In the genomic region with DNA sequence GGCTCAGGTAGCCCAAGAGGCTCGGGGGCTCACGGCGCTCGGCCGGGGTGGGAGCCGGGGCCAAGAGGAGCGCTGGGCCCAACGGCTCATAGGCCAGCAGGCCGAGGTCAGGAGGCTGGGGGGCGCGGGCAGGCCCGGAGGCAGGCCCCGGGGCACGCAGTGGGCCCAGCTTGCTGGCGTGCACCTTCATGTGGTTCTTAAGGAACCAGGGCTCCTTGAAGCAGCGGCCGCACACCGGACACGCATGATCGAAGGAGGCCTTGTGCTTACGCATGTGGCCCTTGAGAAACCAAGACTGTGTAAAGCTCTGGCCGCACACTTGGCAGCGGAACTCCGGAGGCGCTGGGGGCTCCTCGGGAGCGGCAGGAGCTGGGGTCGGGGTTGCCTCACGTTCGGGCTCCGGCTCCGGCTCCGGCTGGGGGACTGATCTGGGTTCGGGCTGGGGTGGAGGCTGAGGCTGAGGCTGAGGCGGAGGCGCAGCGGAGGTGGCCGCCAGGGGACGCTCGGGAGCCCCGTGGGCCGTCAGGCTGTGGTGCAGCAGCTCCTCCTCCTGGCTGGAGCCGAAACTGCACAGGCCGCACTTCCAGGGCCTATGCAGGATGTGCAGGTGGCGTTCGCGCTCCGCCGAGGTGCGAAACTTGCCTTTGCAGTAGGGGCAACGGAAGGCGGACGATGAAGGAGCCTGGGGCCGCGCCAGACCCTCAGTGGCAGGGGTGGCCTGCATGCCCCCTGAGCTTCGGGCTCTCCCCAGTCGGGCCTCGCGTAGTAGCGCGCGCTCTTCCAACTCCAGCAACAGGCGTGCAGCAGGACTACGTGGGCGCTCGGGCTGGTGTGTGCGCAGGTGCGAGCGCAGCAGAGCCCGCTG, we compare ENCODE assay signal across 1 cellular context.
TF ChIP-seq lines count a peak whose summit lies in the region.

No MANE protein-coding gene starts in this region.

TF ChIP-seq in HepG2, 621 proteins besides CTCF, POLR2A, EP300 and RAD21 (continued from another document and continues in another):
- TF ChIP-seq ARNTL (CRISPR knock-in tag; IDR thresholded peaks at IDR 0.05) (0 out of 2 replicates have a peak, but pooled peaks have one; percentile 30), ZFP41 (CRISPR knock-in tag; IDR thresholded peaks at IDR 0.05; ENCODE audit: borderline replicate concordance) (peak; percentile 55; the same call in 1 of the 2 replicates), KDM5A (IDR thresholded peaks at IDR 0.05; ENCODE audit: borderline replicate concordance, low read length) (peak; percentile 39; the same call in 1 of the 2 replicates), KLF9 (CRISPR knock-in tag; IDR thresholded peaks at IDR 0.05; ENCODE audit: low read depth) (no peak), ZFP36L2 (CRISPR knock-in tag; IDR thresholded peaks at IDR 0.05) (no peak; the same call in 1 of the 2 replicates), HDAC6 (IDR thresholded peaks at IDR 0.05; ENCODE audit: low read depth, low read length) (no peak), ZSCAN12 (CRISPR knock-in tag; IDR thresholded peaks at IDR 0.05) (no peak), HDAC2 (CRISPR knock-in tag; IDR thresholded peaks at IDR 0.05) (peak; percentile 84), EED (CRISPR knock-in tag; IDR thresholded peaks at IDR 0.05) (peak; percentile 96), KAT8 (CRISPR knock-in tag; IDR thresholded peaks at IDR 0.05) (peak; percentile 83), ZBTB1 (CRISPR knock-in tag; IDR thresholded peaks at IDR 0.05; ENCODE audit: borderline replicate concordance) (no peak), CAMTA2 (CRISPR knock-in tag; IDR thresholded peaks at IDR 0.05; ENCODE audit: borderline replicate concordance) (no peak), ZBTB38 (CRISPR knock-in tag; IDR thresholded peaks at IDR 0.05) (peak; percentile 99), ZKSCAN8 (CRISPR knock-in tag; IDR thresholded peaks at IDR 0.05; ENCODE audit: borderline replicate concordance) (peak; percentile 92; the same call in 1 of the 2 replicates), ZNF703 (CRISPR knock-in tag; IDR thresholded peaks at IDR 0.05; ENCODE audit: borderline replicate concordance) (no peak), ZEB1 (IDR thresholded peaks at IDR 0.05; ENCODE audit: insufficient replicate concordance, low read depth) (no peak), SRF (IDR thresholded peaks at IDR 0.05; ENCODE audit: low read depth, low read length) (no peak), SP140L (CRISPR knock-in tag; IDR thresholded peaks at IDR 0.05; ENCODE audit: borderline replicate concordance) (no peak), ZFP62 (CRISPR knock-in tag; IDR thresholded peaks at IDR 0.05) (no peak), AGO2 (optimal IDR thresholded peaks at IDR 0.05; ENCODE audit: low read depth, low read length) (peak; percentile 97), EEA1 (CRISPR knock-in tag; IDR thresholded peaks at IDR 0.05; ENCODE audit: borderline replicate concordance) (no peak)
- TF ChIP-seq, protein P1, sequence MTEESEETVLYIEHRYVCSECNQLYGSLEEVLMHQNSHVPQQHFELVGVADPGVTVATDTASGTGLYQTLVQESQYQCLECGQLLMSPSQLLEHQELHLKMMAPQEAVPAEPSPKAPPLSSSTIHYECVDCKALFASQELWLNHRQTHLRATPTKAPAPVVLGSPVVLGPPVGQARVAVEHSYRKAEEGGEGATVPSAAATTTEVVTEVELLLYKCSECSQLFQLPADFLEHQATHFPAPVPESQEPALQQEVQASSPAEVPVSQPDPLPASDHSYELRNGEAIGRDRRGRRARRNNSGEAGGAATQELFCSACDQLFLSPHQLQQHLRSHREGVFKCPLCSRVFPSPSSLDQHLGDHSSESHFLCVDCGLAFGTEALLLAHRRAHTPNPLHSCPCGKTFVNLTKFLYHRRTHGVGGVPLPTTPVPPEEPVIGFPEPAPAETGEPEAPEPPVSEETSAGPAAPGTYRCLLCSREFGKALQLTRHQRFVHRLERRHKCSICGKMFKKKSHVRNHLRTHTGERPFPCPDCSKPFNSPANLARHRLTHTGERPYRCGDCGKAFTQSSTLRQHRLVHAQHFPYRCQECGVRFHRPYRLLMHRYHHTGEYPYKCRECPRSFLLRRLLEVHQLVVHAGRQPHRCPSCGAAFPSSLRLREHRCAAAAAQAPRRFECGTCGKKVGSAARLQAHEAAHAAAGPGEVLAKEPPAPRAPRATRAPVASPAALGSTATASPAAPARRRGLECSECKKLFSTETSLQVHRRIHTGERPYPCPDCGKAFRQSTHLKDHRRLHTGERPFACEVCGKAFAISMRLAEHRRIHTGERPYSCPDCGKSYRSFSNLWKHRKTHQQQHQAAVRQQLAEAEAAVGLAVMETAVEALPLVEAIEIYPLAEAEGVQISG (CRISPR knock-in tag; IDR thresholded peaks at IDR 0.05) = peak; percentile 86
- TF ChIP-seq, protein P2, sequence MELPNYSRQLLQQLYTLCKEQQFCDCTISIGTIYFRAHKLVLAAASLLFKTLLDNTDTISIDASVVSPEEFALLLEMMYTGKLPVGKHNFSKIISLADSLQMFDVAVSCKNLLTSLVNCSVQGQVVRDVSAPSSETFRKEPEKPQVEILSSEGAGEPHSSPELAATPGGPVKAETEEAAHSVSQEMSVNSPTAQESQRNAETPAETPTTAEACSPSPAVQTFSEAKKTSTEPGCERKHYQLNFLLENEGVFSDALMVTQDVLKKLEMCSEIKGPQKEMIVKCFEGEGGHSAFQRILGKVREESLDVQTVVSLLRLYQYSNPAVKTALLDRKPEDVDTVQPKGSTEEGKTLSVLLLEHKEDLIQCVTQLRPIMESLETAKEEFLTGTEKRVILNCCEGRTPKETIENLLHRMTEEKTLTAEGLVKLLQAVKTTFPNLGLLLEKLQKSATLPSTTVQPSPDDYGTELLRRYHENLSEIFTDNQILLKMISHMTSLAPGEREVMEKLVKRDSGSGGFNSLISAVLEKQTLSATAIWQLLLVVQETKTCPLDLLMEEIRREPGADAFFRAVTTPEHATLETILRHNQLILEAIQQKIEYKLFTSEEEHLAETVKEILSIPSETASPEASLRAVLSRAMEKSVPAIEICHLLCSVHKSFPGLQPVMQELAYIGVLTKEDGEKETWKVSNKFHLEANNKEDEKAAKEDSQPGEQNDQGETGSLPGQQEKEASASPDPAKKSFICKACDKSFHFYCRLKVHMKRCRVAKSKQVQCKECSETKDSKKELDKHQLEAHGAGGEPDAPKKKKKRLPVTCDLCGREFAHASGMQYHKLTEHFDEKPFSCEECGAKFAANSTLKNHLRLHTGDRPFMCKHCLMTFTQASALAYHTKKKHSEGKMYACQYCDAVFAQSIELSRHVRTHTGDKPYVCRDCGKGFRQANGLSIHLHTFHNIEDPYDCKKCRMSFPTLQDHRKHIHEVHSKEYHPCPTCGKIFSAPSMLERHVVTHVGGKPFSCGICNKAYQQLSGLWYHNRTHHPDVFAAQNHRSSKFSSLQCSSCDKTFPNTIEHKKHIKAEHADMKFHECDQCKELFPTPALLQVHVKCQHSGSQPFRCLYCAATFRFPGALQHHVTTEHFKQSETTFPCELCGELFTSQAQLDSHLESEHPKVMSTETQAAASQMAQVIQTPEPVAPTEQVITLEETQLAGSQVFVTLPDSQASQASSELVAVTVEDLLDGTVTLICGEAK (IDR thresholded peaks at IDR 0.05) = no peak
- TF ChIP-seq, protein P2 (CRISPR knock-in tag; IDR thresholded peaks at IDR 0.05) = peak; percentile 62
- TF ChIP-seq, protein P3, sequence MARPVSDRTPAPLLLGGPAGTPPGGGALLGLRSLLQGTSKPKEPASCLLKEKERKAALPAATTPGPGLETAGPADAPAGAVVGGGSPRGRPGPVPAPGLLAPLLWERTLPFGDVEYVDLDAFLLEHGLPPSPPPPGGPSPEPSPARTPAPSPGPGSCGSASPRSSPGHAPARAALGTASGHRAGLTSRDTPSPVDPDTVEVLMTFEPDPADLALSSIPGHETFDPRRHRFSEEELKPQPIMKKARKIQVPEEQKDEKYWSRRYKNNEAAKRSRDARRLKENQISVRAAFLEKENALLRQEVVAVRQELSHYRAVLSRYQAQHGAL (CRISPR knock-in tag; IDR thresholded peaks at IDR 0.05; ENCODE audit: not compliant biosample characterization) = no peak
- TF ChIP-seq, protein P4, sequence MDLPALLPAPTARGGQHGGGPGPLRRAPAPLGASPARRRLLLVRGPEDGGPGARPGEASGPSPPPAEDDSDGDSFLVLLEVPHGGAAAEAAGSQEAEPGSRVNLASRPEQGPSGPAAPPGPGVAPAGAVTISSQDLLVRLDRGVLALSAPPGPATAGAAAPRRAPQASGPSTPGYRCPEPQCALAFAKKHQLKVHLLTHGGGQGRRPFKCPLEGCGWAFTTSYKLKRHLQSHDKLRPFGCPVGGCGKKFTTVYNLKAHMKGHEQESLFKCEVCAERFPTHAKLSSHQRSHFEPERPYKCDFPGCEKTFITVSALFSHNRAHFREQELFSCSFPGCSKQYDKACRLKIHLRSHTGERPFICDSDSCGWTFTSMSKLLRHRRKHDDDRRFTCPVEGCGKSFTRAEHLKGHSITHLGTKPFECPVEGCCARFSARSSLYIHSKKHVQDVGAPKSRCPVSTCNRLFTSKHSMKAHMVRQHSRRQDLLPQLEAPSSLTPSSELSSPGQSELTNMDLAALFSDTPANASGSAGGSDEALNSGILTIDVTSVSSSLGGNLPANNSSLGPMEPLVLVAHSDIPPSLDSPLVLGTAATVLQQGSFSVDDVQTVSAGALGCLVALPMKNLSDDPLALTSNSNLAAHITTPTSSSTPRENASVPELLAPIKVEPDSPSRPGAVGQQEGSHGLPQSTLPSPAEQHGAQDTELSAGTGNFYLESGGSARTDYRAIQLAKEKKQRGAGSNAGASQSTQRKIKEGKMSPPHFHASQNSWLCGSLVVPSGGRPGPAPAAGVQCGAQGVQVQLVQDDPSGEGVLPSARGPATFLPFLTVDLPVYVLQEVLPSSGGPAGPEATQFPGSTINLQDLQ (CRISPR knock-in tag; IDR thresholded peaks at IDR 0.05) = no peak
- TF ChIP-seq, protein P5, sequence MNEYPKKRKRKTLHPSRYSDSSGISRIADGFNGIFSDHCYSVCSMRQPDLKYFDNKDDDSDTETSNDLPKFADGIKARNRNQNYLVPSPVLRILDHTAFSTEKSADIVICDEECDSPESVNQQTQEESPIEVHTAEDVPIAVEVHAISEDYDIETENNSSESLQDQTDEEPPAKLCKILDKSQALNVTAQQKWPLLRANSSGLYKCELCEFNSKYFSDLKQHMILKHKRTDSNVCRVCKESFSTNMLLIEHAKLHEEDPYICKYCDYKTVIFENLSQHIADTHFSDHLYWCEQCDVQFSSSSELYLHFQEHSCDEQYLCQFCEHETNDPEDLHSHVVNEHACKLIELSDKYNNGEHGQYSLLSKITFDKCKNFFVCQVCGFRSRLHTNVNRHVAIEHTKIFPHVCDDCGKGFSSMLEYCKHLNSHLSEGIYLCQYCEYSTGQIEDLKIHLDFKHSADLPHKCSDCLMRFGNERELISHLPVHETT (CRISPR knock-in tag; conservative IDR thresholded peaks at IDR 0.05) = peak; percentile 85
- TF ChIP-seq, protein P6, sequence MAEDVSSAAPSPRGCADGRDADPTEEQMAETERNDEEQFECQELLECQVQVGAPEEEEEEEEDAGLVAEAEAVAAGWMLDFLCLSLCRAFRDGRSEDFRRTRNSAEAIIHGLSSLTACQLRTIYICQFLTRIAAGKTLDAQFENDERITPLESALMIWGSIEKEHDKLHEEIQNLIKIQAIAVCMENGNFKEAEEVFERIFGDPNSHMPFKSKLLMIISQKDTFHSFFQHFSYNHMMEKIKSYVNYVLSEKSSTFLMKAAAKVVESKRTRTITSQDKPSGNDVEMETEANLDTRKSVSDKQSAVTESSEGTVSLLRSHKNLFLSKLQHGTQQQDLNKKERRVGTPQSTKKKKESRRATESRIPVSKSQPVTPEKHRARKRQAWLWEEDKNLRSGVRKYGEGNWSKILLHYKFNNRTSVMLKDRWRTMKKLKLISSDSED (CRISPR knock-in tag; IDR thresholded peaks at IDR 0.05) = no peak; the same call in 1 of the 2 replicates
- TF ChIP-seq, protein P7, sequence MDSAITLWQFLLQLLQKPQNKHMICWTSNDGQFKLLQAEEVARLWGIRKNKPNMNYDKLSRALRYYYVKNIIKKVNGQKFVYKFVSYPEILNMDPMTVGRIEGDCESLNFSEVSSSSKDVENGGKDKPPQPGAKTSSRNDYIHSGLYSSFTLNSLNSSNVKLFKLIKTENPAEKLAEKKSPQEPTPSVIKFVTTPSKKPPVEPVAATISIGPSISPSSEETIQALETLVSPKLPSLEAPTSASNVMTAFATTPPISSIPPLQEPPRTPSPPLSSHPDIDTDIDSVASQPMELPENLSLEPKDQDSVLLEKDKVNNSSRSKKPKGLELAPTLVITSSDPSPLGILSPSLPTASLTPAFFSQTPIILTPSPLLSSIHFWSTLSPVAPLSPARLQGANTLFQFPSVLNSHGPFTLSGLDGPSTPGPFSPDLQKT (CRISPR knock-in tag; IDR thresholded peaks at IDR 0.05; ENCODE audit: borderline replicate concordance) = no peak; the same call in 1 of the 2 replicates
